ENCODE assay signal across 15 cellular contexts in genomic region chr7:12839508-12840153, GRCh38.
DNase-seq lines count a peak whose midpoint lies in the region; TF ChIP-seq lines count a peak whose summit lies in the region.
"Had no signal": no experiment of that assay in that cellular context is flagged by ENCODE, and none has a peak within 500 bp of the region (broad histone marks: within the 10 kb centered on the region; RNA-seq: fewer than 3 reads in every experiment).

No MANE protein-coding gene starts in this region.

- H3K36me3 Mint-ChIP-seq in CD8-positive, alpha-beta memory T cell: peaks cover 0 to 16% (median 0%) of the 10 kb centered on the region in 3 donors
- peaks cover 12% of the 10 kb centered on the region for H3K36me3 Mint-ChIP-seq in mesothelial cell of epicardium
- H3K36me3 Mint-ChIP-seq: activated naive CD8-positive, alpha-beta T cell treated with anti-CD3 and anti-CD28 coated beads, Interleukin-2, amount 10 ng/mL, durations not matched to agents 7 days and 5 days had no signal

- POLR2A ChIA-PET in CD8-positive, alpha-beta memory T cell (lab: Charles Lee): no interaction called here

- H3K4me1 Mint-ChIP-seq in CD8-positive, alpha-beta memory T cell: no peaks in the 10 kb centered on the region
- no peaks in the 10 kb centered on the region for H3K4me1 Mint-ChIP-seq in mesothelial cell of epicardium
- H3K4me1 Mint-ChIP-seq: activated naive CD8-positive, alpha-beta T cell treated with anti-CD3 and anti-CD28 coated beads, Interleukin-2, amount 10 ng/mL, durations not matched to agents 7 days and 5 days had no signal

- no peak for TF ChIP-seq CTCF in mesothelial cell of epicardium (IDR thresholded peaks at IDR 0.05; ENCODE audit: unreplicated experiment)

- peak overlapping the region; percentile 14 for H3K27ac ChIP-seq in HUES48 (ENCODE audit: low read depth, low read length)
- H3K27ac ChIP-seq in CD8-positive, alpha-beta memory T cell (ENCODE audit: low read depth, low read length): no peak overlapping the region
- H3K27ac ChIP-seq: spleen, stomach had no signal

- CTCF ChIA-PET in CD8-positive, alpha-beta memory T cell (lab: Charles Lee): no interaction called here

- DNase-seq in DMS153 (lab: John Stamatoyannopoulos, UW) (peak; percentile 49), RPMI8226 (peak; percentile 11), iPS-NIHi7 (ENCODE audit: extremely low spot score) (peak; percentile 54), mesothelial cell of epicardium (ENCODE audit: low spot score in 2 of 2, unreplicated experiment in 2 of 2) (no peak), ureter (ENCODE audit: low spot score) (no peak)
- DNase-seq in activated CD4-positive, CD25-positive, alpha-beta regulatory T cell treated with anti-CD3 and anti-CD28 coated beads, Interleukin-2, amount 50 U/mL, for 72 hours: no peak
- no peak for DNase-seq in CD8-positive, alpha-beta memory T cell
- DNase-seq: activated CD4-positive, CD25-positive, alpha-beta regulatory T cell; activated naive CD8-positive, alpha-beta T cell treated with anti-CD3 and anti-CD28 coated beads, Interleukin-2, amount 10 ng/mL, durations not matched to agents 7 days and 5 days; central memory CD4-positive, alpha-beta T cell; midbrain; spleen; stomach had no signal

- no peak overlapping the region for H3K4me3 ChIP-seq in HUES48 (ENCODE audit: low read depth, low read length)
- H3K4me3 ChIP-seq in CD8-positive, alpha-beta memory T cell (ENCODE audit: low read length): no peak overlapping the region
- H3K4me3 ChIP-seq: HAP-1, spleen, stomach had no signal

- peaks cover 0 to 24% (median 19%) of the 10 kb centered on the region in 5 donors for H3K9me3 Mint-ChIP-seq in CD8-positive, alpha-beta memory T cell
- peaks cover 40% of the 10 kb centered on the region for H3K9me3 Mint-ChIP-seq in mesothelial cell of epicardium

- H3K9me3 ChIP-seq in HUES48 (ENCODE audit: control insufficient read depth, insufficient read depth, low read length): peaks cover 7% of the 10 kb centered on the region
- H3K9me3 ChIP-seq in CD8-positive, alpha-beta memory T cell (ENCODE audit: low read length): no peaks in the 10 kb centered on the region

- H3K27me3 ChIP-seq in HUES48 (ENCODE audit: control insufficient read depth, insufficient read depth, low read length): no peaks in the 10 kb centered on the region
- no peaks in the 10 kb centered on the region for H3K27me3 ChIP-seq in CD8-positive, alpha-beta memory T cell (ENCODE audit: insufficient read depth, low read length, poor library complexity, severe bottlenecking)
- H3K27me3 ChIP-seq: spleen, stomach had no signal

- peaks cover 8% of the 10 kb centered on the region for H3K4me1 ChIP-seq in HUES48 (ENCODE audit: control insufficient read depth, insufficient read depth, low read length)
- H3K4me1 ChIP-seq in CD8-positive, alpha-beta memory T cell (ENCODE audit: insufficient read depth, low read length): no peaks in the 10 kb centered on the region
- H3K4me1 ChIP-seq: HAP-1, spleen, stomach had no signal

- H3K36me3 ChIP-seq in HUES48 (ENCODE audit: control insufficient read depth, insufficient read depth, low read length): no peaks in the 10 kb centered on the region
- H3K36me3 ChIP-seq in CD8-positive, alpha-beta memory T cell (ENCODE audit: insufficient read depth, low read length): no peaks in the 10 kb centered on the region
- H3K36me3 ChIP-seq: HAP-1, spleen, stomach had no signal

- H3K9ac ChIP-seq in HUES48 (ENCODE audit: low read depth, low read length): no peak overlapping the region

- no peak overlapping the region for H3K4me3 Mint-ChIP-seq in CD8-positive, alpha-beta memory T cell
- no peak overlapping the region for H3K4me3 Mint-ChIP-seq in mesothelial cell of epicardium
- H3K4me3 Mint-ChIP-seq: activated naive CD8-positive, alpha-beta T cell treated with anti-CD3 and anti-CD28 coated beads, Interleukin-2, amount 10 ng/mL, durations not matched to agents 7 days and 5 days had no signal

- no peak overlapping the region for H3K27ac Mint-ChIP-seq in CD8-positive, alpha-beta memory T cell
- H3K27ac Mint-ChIP-seq in mesothelial cell of epicardium: no peak overlapping the region
- H3K27ac Mint-ChIP-seq: activated naive CD8-positive, alpha-beta T cell treated with anti-CD3 and anti-CD28 coated beads, Interleukin-2, amount 10 ng/mL, durations not matched to agents 7 days and 5 days had no signal

- H3K27me3 Mint-ChIP-seq in CD8-positive, alpha-beta memory T cell: peaks cover 3 to 8% of the 10 kb centered on the region in 2 donors
- H3K27me3 Mint-ChIP-seq in mesothelial cell of epicardium (ENCODE audit: low read depth): no peaks in the 10 kb centered on the region
- H3K27me3 Mint-ChIP-seq: activated naive CD8-positive, alpha-beta T cell treated with anti-CD3 and anti-CD28 coated beads, Interleukin-2, amount 10 ng/mL, durations not matched to agents 7 days and 5 days had no signal

Comparison
In these comparisons a context has a peak if more than half of its experiments do, and no peak if none do; other contexts are left out.
1. DNase-seq: peak in DMS153 (single experiment), RPMI8226 (single experiment) and iPS-NIHi7 (single experiment); none in activated CD4-positive, CD25-positive, alpha-beta regulatory T cell treated with anti-CD3 and anti-CD28 coated beads, Interleukin-2, amount 50 U/mL, for 72 hours (single experiment), CD8-positive, alpha-beta memory T cell (0 of 5), mesothelial cell of epicardium (0 of 2) and ureter (single experiment).